In the genomic region with DNA sequence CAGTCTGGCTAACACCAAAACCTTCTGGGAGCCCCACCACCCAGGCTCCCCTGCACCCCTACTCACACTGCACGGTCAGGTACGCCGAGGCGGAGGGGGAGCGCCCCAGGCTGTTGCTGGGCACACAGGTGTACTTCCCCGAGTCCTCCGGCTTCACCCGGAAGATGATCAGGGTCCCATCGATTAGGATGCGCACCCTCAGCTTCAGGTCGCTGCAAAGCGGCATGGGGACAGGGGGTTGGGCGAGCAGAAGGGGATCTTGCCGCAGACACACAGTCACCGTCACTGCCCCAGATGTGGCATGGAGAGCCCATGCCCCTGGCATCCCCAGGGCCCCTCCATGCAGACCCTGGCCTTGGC, we compare ENCODE assay signal across 19 cellular contexts. TPM values are rescaled to one million over a fixed set of nuclear protein-coding genes. Genes with fewer than 3 reads are reported as not detected.
DNase-seq lines count a peak whose midpoint lies in the region; ATAC-seq and TF ChIP-seq lines count a peak whose summit lies in the region.
"Had no signal": no experiment of that assay in that cellular context is flagged by ENCODE, and none has a peak within 500 bp of the region (broad histone marks: within the 10 kb centered on the region; RNA-seq: fewer than 3 reads in every experiment).

No MANE protein-coding gene starts in this region.

- peaks cover 11% of the 10 kb centered on the region for H3K36me3 Mint-ChIP-seq in neural crest cell (ENCODE audit: low read depth)

- no peaks in the 10 kb centered on the region for H3K27me3 ChIP-seq in WERI-Rb-1 (ENCODE audit: insufficient read depth, low read depth, severe bottlenecking)
- H3K27me3 ChIP-seq: MG63, SJSA1 had no signal

- H3K36me3 ChIP-seq in WERI-Rb-1, result peaks cover 74% of the 10 kb centered on the region
- H3K36me3 ChIP-seq: SJSA1 had no signal

- no peaks in the 10 kb centered on the region for H3K9me3 ChIP-seq in WERI-Rb-1 (ENCODE audit: severe bottlenecking)
- H3K9me3 ChIP-seq: A549, MG63, SJSA1 had no signal

- no peak overlapping the region for H3K4me3 Mint-ChIP-seq in neural crest cell
- H3K4me3 Mint-ChIP-seq: CD4-positive, CD25-positive, alpha-beta regulatory T cell had no signal

- H3K27ac Mint-ChIP-seq in neural crest cell (ENCODE audit: unreplicated experiment), result peak overlapping the region; percentile 57

- no peak for TF ChIP-seq POLR2A in erythroblast (IDR thresholded peaks at IDR 0.05; ENCODE audit: low read length)

- H3K9me3 Mint-ChIP-seq in neural crest cell, result peaks cover 9% of the 10 kb centered on the region
- H3K9me3 Mint-ChIP-seq: CD4-positive, CD25-positive, alpha-beta regulatory T cell had no signal

- TF ChIP-seq CTCF in WERI-Rb-1 (IDR thresholded peaks at IDR 0.05; ENCODE audit: low read depth, low read length), result no peak
- TF ChIP-seq CTCF in neural crest cell (conservative IDR thresholded peaks at IDR 0.05), result no peak
- TF ChIP-seq CTCF in omental fat pad (IDR thresholded peaks at IDR 0.05), result no peak

- ATAC-seq in Right ventricle myocardium inferior, result no peak
- ATAC-seq in left ventricle myocardium superior, result no peak
- ATAC-seq in omental fat pad (ENCODE audit: low FRiP score), result no peak
- ATAC-seq: A549 had no signal

- no peak overlapping the region for H3K4me3 ChIP-seq in WERI-Rb-1 (ENCODE audit: low read depth, low read length)
- H3K4me3 ChIP-seq: A549, MG63, SJSA1 had no signal

- peaks cover 17% of the 10 kb centered on the region for H3K4me1 Mint-ChIP-seq in neural crest cell

- no peaks in the 10 kb centered on the region for H3K27me3 Mint-ChIP-seq in neural crest cell (ENCODE audit: low read depth)
- H3K27me3 Mint-ChIP-seq: CD4-positive, CD25-positive, alpha-beta regulatory T cell had no signal

- DNase-seq in Right ventricle myocardium inferior (ENCODE audit: missing footprints), result peak; percentile 65
- no peak for DNase-seq in left ventricle myocardium superior
- DNase-seq in WERI-Rb-1, result no peak
- DNase-seq in neural crest cell (ENCODE audit: low read depth, low spot score), result no peak
- no peak for DNase-seq in omental fat pad (ENCODE audit: low spot score)
- no peak for DNase-seq in erythroblast (lab: John Stamatoyannopoulos, UW)
- no peak for DNase-seq in DMS153 treated with DMSO at 0.1 percent for 48 hours (lab: John Stamatoyannopoulos, UW; ENCODE audit: unreplicated experiment)
- DNase-seq: CD4-positive, CD25-positive, alpha-beta regulatory T cell; DMS153; KBM-7; MG63; NCI-H1105 treated with DMSO at 0.1 percent for 48 hours; NCI-H1930; NCI-H524 treated with DMSO at 0.1 percent for 48 hours; NCI-H82; NK-92 treated with Interleukin-12 subunit alpha and Interleukin-12 subunit beta, amount 100 ng/mL, for 24 hours; PC-3 had no signal

- intact Hi-C loops in Right ventricle myocardium inferior (cut with DNase I), result no loop called here
- intact Hi-C loops in left ventricle myocardium superior (cut with micrococcal nuclease), result no loop called here

- peak overlapping the region; percentile 57; the same call in 1 of the 2 replicates for H3K27ac ChIP-seq in WERI-Rb-1
- H3K27ac ChIP-seq: A549, SJSA1 had no signal

RNA-seq across cellular contexts. Expression of a gene that starts 21.2 kb away (rescaled TPM):
- total RNA-seq in Right ventricle myocardium inferior, result 41.7 TPM
- 34.5 TPM for total RNA-seq in left ventricle myocardium superior
- 10.4 and 12.9 TPM in 2 replicates for total RNA-seq in neural crest cell
- total RNA-seq in omental fat pad, result 10 to 100 TPM in 1 of 4 donors, 1 to 10 TPM in 3; 2.0 to 29.7 (median 6.6) TPM
- total RNA-seq: SJSA1 had no signal
